Comparison of ENCODE assay signal across 8 cellular contexts in the genomic region with DNA sequence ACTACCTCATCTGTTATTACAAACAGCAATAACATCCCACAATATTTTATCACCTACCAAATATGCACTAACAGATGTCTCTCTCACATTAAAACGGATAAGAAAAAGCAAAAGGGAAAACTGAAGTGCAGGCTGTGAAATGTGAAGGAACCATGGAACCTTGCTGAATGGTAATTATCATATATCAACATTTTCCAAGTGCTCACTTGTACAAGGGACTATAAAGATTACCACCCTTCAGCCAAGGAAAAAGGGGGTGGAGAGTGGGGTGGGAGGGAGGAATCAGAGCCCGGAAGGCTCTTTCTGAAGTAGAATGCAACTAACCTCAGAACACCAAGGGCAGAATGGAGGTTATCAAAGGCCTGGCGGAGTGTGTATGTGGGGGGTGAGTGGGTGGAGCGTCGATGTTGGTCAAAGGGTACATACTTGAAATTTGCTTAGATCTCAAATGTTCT. TPM values are rescaled to one million over a fixed set of nuclear protein-coding genes. Genes with fewer than 3 reads are reported as not detected.
DNase-seq lines count a peak whose midpoint lies in the region; ATAC-seq, FAIRE-seq and TF ChIP-seq lines count a peak whose summit lies in the region.

No MANE protein-coding gene starts in this region.

- H3K36me3 Mint-ChIP-seq in memory B cell = peaks cover 4% of the 10 kb centered on the region

- peaks cover 57% of the 10 kb centered on the region for H3K79me2 ChIP-seq in mammary epithelial cell (ENCODE audit: insufficient read depth, low read length)

- 37% methylated on average over 5 of the region's 5 CpGs for whole genome bisulfite sequencing in mammary epithelial cell (ENCODE audit: low coverage, missing lambda C conversion rate)

- no peak for ATAC-seq in memory B cell (ENCODE audit: low read depth)
- no peak for ATAC-seq in GM21390 (IDR thresholded peaks at IDR 0.05; ENCODE audit: unreplicated experiment)
- no peak for ATAC-seq in HG02588 (IDR thresholded peaks at IDR 0.05; ENCODE audit: unreplicated experiment)

- no peaks in the 10 kb centered on the region for H3K9me3 ChIP-seq in mammary epithelial cell (replicated peaks; ENCODE audit: insufficient read depth, low read length)

- peak overlapping the region; percentile 93 for H3K4me2 ChIP-seq in mammary epithelial cell (ENCODE audit: insufficient read depth, low read depth, low read length)

- peak overlapping the region; percentile 80 to 98 (median 80) for H3K4me3 ChIP-seq in mammary epithelial cell (replicated peaks in 1 of 3; ENCODE audit: insufficient read depth in 1 of 3, low read depth in 2 of 3, low read length in 3 of 3)

- CTCF ChIA-PET in mammary epithelial cell (lab: Charles Lee; ENCODE audit: low non-redundant PET) = no interaction called here

- DNase-seq in GM19239 (ENCODE audit: insufficient read length, low spot score) = no peak
- DNase-seq in SK-MEL-5 (ENCODE audit: low read depth, low spot score) = peak; percentile 3
- DNase-seq in mammary epithelial cell = no peak
- no peak for DNase-seq in memory B cell (ENCODE audit: low spot score in 2 of 2)
- DNase-seq in mucosa of gallbladder (ENCODE audit: low spot score) = no peak
- DNase-seq in middle frontal gyrus (ENCODE audit: extremely low spot score, low spot score) = no peak

- in situ Hi-C loops in SK-MEL-5 (cut with HindIII; ENCODE audit: low pct_unique_long_range_greater_than_20kb, low sequenced_read_pairs) = no loop called here
- in situ Hi-C loops in mammary epithelial cell (cut with MboI; ENCODE audit: low sequenced_read_pairs in 2 of 2) = no loop called here

- no peaks in the 10 kb centered on the region for H3K27me3 ChIP-seq in mammary epithelial cell (ENCODE audit: insufficient read depth, low read length)

- H3K27me3 Mint-ChIP-seq in memory B cell = no peaks in the 10 kb centered on the region

- FAIRE-seq in GM19239 (lab: Jason Lieb, UNC) = peak; percentile 63

- peak overlapping the region; percentile 93 for H3K27ac Mint-ChIP-seq in memory B cell

- no peak for TF ChIP-seq CTCF in mammary epithelial cell (conservative IDR thresholded peaks at IDR 0.05 in 1 of 2, IDR thresholded peaks at IDR 0.05 in 1 of 2; ENCODE audit: extremely low read depth in 1 of 2, insufficient read depth in 1 of 2, low read depth in 1 of 2, low read length in 2 of 2)

- peak overlapping the region; percentile 93 for H3K9ac ChIP-seq in mammary epithelial cell (ENCODE audit: insufficient read depth, low read length)

- H3K27ac ChIP-seq in mammary epithelial cell (ENCODE audit: insufficient read depth, low read depth, low read length) = no peak overlapping the region

- peak overlapping the region; percentile 39 for H2AFZ ChIP-seq in mammary epithelial cell (ENCODE audit: low read depth, low read length)

- H3K36me3 ChIP-seq in mammary epithelial cell (ENCODE audit: insufficient read depth, low read length) = peaks cover 4% of the 10 kb centered on the region

- intact Hi-C loops in mammary epithelial cell (cut with micrococcal nuclease) = no loop called here

- H3K4me1 ChIP-seq in mammary epithelial cell (ENCODE audit: insufficient read depth, low read length) = peaks cover 3% of the 10 kb centered on the region

- H3K4me3 Mint-ChIP-seq in memory B cell = peak overlapping the region; percentile 97

- no peaks in the 10 kb centered on the region for H4K20me1 ChIP-seq in mammary epithelial cell (ENCODE audit: insufficient read depth, low read length)

- peaks cover 12% of the 10 kb centered on the region for H3K4me1 Mint-ChIP-seq in memory B cell

- dilution Hi-C loops in mammary epithelial cell (cut with HindIII; ENCODE audit: low sequenced_read_pairs) = no loop called here

- no TSS peak for BruUV-seq in mammary epithelial cell (replicated peaks; lab: Mats Ljungman, UMichigan)

- peaks cover 1% of the 10 kb centered on the region for H3K9me3 Mint-ChIP-seq in memory B cell

RNA-seq across cellular contexts. Expression of a gene that starts 1.2 kb away (rescaled TPM):
- 76.3 and 92.8 TPM in 2 replicates for total RNA-seq in SK-MEL-5 (2014; rRNA removed; shearing (Covaris generic))
- polyA plus RNA-seq in SK-MEL-5 (2015; cell fraction: cytosol; rRNA removed) = 62.9 and 75.5 TPM in 2 replicates
- polyA plus RNA-seq in SK-MEL-5 (2015; cell fraction: nucleus; rRNA removed) = 25.6 and 29.7 TPM in 2 replicates
- total RNA-seq in mammary epithelial cell (10 to 100 TPM; 81.2 to 98.4 TPM), mucosa of gallbladder (66.7 TPM)
- 69.5 TPM for polyA plus RNA-seq in mammary epithelial cell
- 14.6 TPM for polyA minus RNA-seq in mammary epithelial cell
